25 cellular contexts compared by ENCODE assay signal in the genomic region with DNA sequence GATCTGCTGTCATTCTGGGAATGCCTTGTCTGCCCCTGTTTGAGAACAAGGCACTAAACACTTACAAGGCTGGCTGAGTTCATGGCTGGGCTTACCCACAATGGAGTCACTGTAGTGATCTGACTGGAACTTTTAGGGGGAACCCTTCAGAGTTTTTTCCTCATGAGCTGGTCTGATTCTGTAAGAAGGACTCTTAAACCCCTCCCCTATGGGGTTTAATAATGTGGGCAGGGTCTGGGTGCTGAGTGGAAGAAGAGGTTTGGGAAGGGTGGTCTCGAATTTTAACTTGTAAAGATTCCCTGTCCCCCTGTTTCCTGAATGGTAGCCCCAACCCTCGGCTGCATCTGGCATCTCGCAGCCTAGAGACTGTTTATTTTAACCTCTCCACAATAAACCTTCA. TPM values are rescaled to one million over a fixed set of nuclear protein-coding genes. Genes with fewer than 3 reads are reported as not detected.
A peak's percentile ranks its signal among the peaks of the same experiment; 100 is the strongest.
DNase-seq lines count a peak whose midpoint lies in the region; ATAC-seq and TF ChIP-seq lines count a peak whose summit lies in the region.
"Had no signal": no experiment of that assay in that cellular context is flagged by ENCODE, and none has a peak within 500 bp of the region (broad histone marks: within the 10 kb centered on the region; RNA-seq: fewer than 3 reads in every experiment).

No MANE protein-coding gene starts in this region.

- H3K4me1 ChIP-seq in Caco-2, result peaks cover 9% of the 10 kb centered on the region; the same call in 1 of the 2 replicates

- peak overlapping the region; percentile 48 for H3K4me3 Mint-ChIP-seq in T-helper 2 cell treated with Interferon-gamma antibody and Interleukin-4, amounts not matched to agents 5 μg/mL and 100 μg/mL, for 36 hours
- H3K4me3 Mint-ChIP-seq in Caco-2 (ENCODE audit: unreplicated experiment), result peak overlapping the region; percentile 70
- peak overlapping the region; percentile 70 to 73 for H3K4me3 Mint-ChIP-seq in effector memory CD8-positive, alpha-beta T cell
- peak overlapping the region; percentile 82 for H3K4me3 Mint-ChIP-seq in natural killer cell treated with Interleukin-12 subunit alpha and Interleukin-12 subunit beta and Interleukin-15 and Interleukin-18, amount 100 ng/mL, for 72 hours

- no peaks in the 10 kb centered on the region for H3K9me3 Mint-ChIP-seq in T-helper 2 cell treated with Interferon-gamma antibody and Interleukin-4, amounts not matched to agents 5 μg/mL and 100 μg/mL, for 36 hours
- no peaks in the 10 kb centered on the region for H3K9me3 Mint-ChIP-seq in Caco-2 (ENCODE audit: unreplicated experiment)
- H3K9me3 Mint-ChIP-seq in effector memory CD8-positive, alpha-beta T cell, result no peaks in the 10 kb centered on the region
- no peaks in the 10 kb centered on the region for H3K9me3 Mint-ChIP-seq in natural killer cell treated with Interleukin-12 subunit alpha and Interleukin-12 subunit beta and Interleukin-15 and Interleukin-18, amount 100 ng/mL, for 72 hours
- H3K9me3 Mint-ChIP-seq: stimulated activated naive CD8-positive, alpha-beta T cell treated with anti-CD3 and anti-CD28 coated beads, Interleukin-15, amount 100 ng/mL, for 72 hours had no signal

- H3K27ac Mint-ChIP-seq in T-helper 2 cell treated with Interferon-gamma antibody and Interleukin-4, amounts not matched to agents 5 μg/mL and 100 μg/mL, for 36 hours, result no peak overlapping the region
- no peak overlapping the region for H3K27ac Mint-ChIP-seq in Caco-2 (ENCODE audit: unreplicated experiment)
- no peak overlapping the region for H3K27ac Mint-ChIP-seq in effector memory CD8-positive, alpha-beta T cell
- no peak overlapping the region for H3K27ac Mint-ChIP-seq in natural killer cell treated with Interleukin-12 subunit alpha and Interleukin-12 subunit beta and Interleukin-15 and Interleukin-18, amount 100 ng/mL, for 72 hours
- H3K27ac Mint-ChIP-seq: CD8-positive, alpha-beta memory T cell; stimulated activated naive CD8-positive, alpha-beta T cell treated with anti-CD3 and anti-CD28 coated beads, Interleukin-15, amount 100 ng/mL, for 72 hours had no signal

- peaks cover 2% of the 10 kb centered on the region; the same call in 1 of the 2 replicates for H3K9me3 ChIP-seq in Caco-2
- H3K9me3 ChIP-seq: tibial artery had no signal

- H3K27me3 ChIP-seq in Caco-2 (replicated peaks; ENCODE audit: control insufficient read depth, insufficient read depth, low read length), result peaks cover 5% of the 10 kb centered on the region

- DNase-seq in T-helper 2 cell treated with Interferon-gamma antibody and Interleukin-4, amounts not matched to agents 5 μg/mL and 100 μg/mL, for 36 hours (ENCODE audit: low spot score), result no peak
- DNase-seq in T-helper 2 cell (no peak), Caco-2 (peak in 1 of 2 experiments; percentile 32)
- no peak for DNase-seq in effector memory CD8-positive, alpha-beta T cell
- no peak for DNase-seq in natural killer cell treated with Interleukin-12 subunit alpha and Interleukin-12 subunit beta and Interleukin-15 and Interleukin-18, amount 100 ng/mL, for 72 hours (ENCODE audit: low spot score)
- DNase-seq: 8988T; activated CD4-positive, alpha-beta T cell treated with anti-CD3 and anti-CD28 coated beads for 1 hour; activated effector memory CD4-positive, alpha-beta T cell treated with Interleukin-2 at 50 U/mL for 16 hours; brain microvascular endothelial cell; CD8-positive, alpha-beta memory T cell; DMS79; effector CD8-positive, alpha-beta T cell; foreskin melanocyte; NCI-H146; NCI-H510A treated with DMSO at 0.1 percent for 48 hours; NK-92 treated with Interleukin-12 subunit alpha and Interleukin-12 subunit beta, amount 100 ng/mL, for 24 hours; SHP77 treated with DMSO at 0.1 percent for 48 hours; stimulated activated CD4-positive, alpha-beta T cell treated with anti-CD3 and anti-CD28 coated beads, Interleukin-4, amount 100 ng/mL, for 4 hours; stimulated activated naive CD8-positive, alpha-beta T cell treated with anti-CD3 and anti-CD28 coated beads, Interleukin-15, amount 100 ng/mL, for 72 hours; tibial artery had no signal

- H3K4me1 Mint-ChIP-seq in T-helper 2 cell treated with Interferon-gamma antibody and Interleukin-4, amounts not matched to agents 5 μg/mL and 100 μg/mL, for 36 hours (ENCODE audit: low read depth), result peaks cover 11% of the 10 kb centered on the region
- H3K4me1 Mint-ChIP-seq in Caco-2 (ENCODE audit: low read depth, unreplicated experiment), result peaks cover 17% of the 10 kb centered on the region
- peaks cover 3 to 4% of the 10 kb centered on the region in 2 donors for H3K4me1 Mint-ChIP-seq in effector memory CD8-positive, alpha-beta T cell (ENCODE audit: low read depth in 2 of 2)
- H3K4me1 Mint-ChIP-seq in natural killer cell treated with Interleukin-12 subunit alpha and Interleukin-12 subunit beta and Interleukin-15 and Interleukin-18, amount 100 ng/mL, for 72 hours (ENCODE audit: low read depth in 2 of 2), result peaks cover 6 to 11% of the 10 kb centered on the region in 2 donors

- H3K36me3 Mint-ChIP-seq in T-helper 2 cell treated with Interferon-gamma antibody and Interleukin-4, amounts not matched to agents 5 μg/mL and 100 μg/mL, for 36 hours (ENCODE audit: low read depth), result no peaks in the 10 kb centered on the region
- H3K36me3 Mint-ChIP-seq in Caco-2 (ENCODE audit: insufficient read depth, unreplicated experiment), result no peaks in the 10 kb centered on the region
- no peaks in the 10 kb centered on the region for H3K36me3 Mint-ChIP-seq in effector memory CD8-positive, alpha-beta T cell (ENCODE audit: insufficient read depth)
- H3K36me3 Mint-ChIP-seq in natural killer cell treated with Interleukin-12 subunit alpha and Interleukin-12 subunit beta and Interleukin-15 and Interleukin-18, amount 100 ng/mL, for 72 hours, result peaks cover 5% of the 10 kb centered on the region
- H3K36me3 Mint-ChIP-seq: CD8-positive, alpha-beta memory T cell had no signal

- TF ChIP-seq CTCF in Caco-2 (IDR thresholded peaks at IDR 0.05; ENCODE audit: insufficient read depth in 1 of 2, low read depth in 1 of 2, low read length in 1 of 2, severe bottlenecking in 1 of 2, unreplicated experiment in 1 of 2), result no peak

- BruUV-seq in Caco-2 (replicated peaks; lab: Mats Ljungman, UMichigan), result no TSS peak

- CTCF ChIA-PET in Caco-2 (lab: Charles Lee), result interaction anchor here (0.6 to 1.6 kb wide), 4 partner anchors 15 to 94 kb away, joined by 3 to 11 read pairs (median 5); no protein-coding TSS in a partner anchor

- no peak overlapping the region for H3K4me3 ChIP-seq in Caco-2 (ENCODE audit: low read depth, low read length)
- H3K4me3 ChIP-seq: tibial artery had no signal

- ATAC-seq in effector memory CD8-positive, alpha-beta T cell (replicated peaks), result no peak
- ATAC-seq in natural killer cell treated with Interleukin-12 subunit alpha and Interleukin-12 subunit beta and Interleukin-15 and Interleukin-18, amount 100 ng/mL, for 72 hours, result no peak
- ATAC-seq in GM21381 (IDR thresholded peaks at IDR 0.05; ENCODE audit: unreplicated experiment), result no peak
- no peak for ATAC-seq in HG02642 (IDR thresholded peaks at IDR 0.05; ENCODE audit: poor library complexity, unreplicated experiment)
- ATAC-seq in GM18909 (IDR thresholded peaks at IDR 0.05; ENCODE audit: poor library complexity, unreplicated experiment), result no peak
- ATAC-seq: sciatic nerve had no signal

- POLR2A ChIA-PET in Caco-2 (lab: Charles Lee), result interaction anchor here (0.6 kb wide), 1 partner anchor 1302 kb away, joined by 3 read pairs; no protein-coding TSS in a partner anchor

- H3K27me3 Mint-ChIP-seq in T-helper 2 cell treated with Interferon-gamma antibody and Interleukin-4, amounts not matched to agents 5 μg/mL and 100 μg/mL, for 36 hours (ENCODE audit: low read depth), result peaks cover 55% of the 10 kb centered on the region
- H3K27me3 Mint-ChIP-seq in Caco-2 (ENCODE audit: insufficient read depth, unreplicated experiment), result peaks cover 54% of the 10 kb centered on the region
- H3K27me3 Mint-ChIP-seq in effector memory CD8-positive, alpha-beta T cell, result peaks cover 46 to 77% of the 10 kb centered on the region in 2 donors
- H3K27me3 Mint-ChIP-seq in natural killer cell treated with Interleukin-12 subunit alpha and Interleukin-12 subunit beta and Interleukin-15 and Interleukin-18, amount 100 ng/mL, for 72 hours, result peaks cover 30 to 35% of the 10 kb centered on the region in 2 donors

- no peaks in the 10 kb centered on the region for H3K36me3 ChIP-seq in Caco-2 (ENCODE audit: control insufficient read depth, insufficient read depth, low read length)
- H3K36me3 ChIP-seq: brain microvascular endothelial cell, tibial artery had no signal

- intact Hi-C loops in Caco-2 (cut with micrococcal nuclease; ENCODE audit: unreplicated experiment), result no loop called here

RNA-seq across cellular contexts. Expression of a gene that starts 30.6 kb away (rescaled TPM):
- 46.8 and 48.3 TPM in 2 replicates for total RNA-seq in Caco-2 (2022)
- 10 to 100 TPM; 21.6 to 28.6 TPM for total RNA-seq in natural killer cell treated with Interleukin-12 subunit alpha and Interleukin-12 subunit beta and Interleukin-15 and Interleukin-18, amount 100 ng/mL, for 72 hours

RNA-seq across cellular contexts. Expression of a gene that starts 40.3 kb away (rescaled TPM):
- total RNA-seq in Caco-2 (2022), result 159 and 162 TPM in 2 replicates
- total RNA-seq in natural killer cell treated with Interleukin-12 subunit alpha and Interleukin-12 subunit beta and Interleukin-15 and Interleukin-18, amount 100 ng/mL, for 72 hours, result 10 to 100 TPM; 44.6 to 44.7 TPM

RNA-seq across cellular contexts. Expression of a gene that starts 40.4 kb away (rescaled TPM):
- total RNA-seq in Caco-2 (2022), result 1.4 and 2.3 TPM in 2 replicates
- under 1 TPM; 0.17 to 0.86 TPM for total RNA-seq in natural killer cell treated with Interleukin-12 subunit alpha and Interleukin-12 subunit beta and Interleukin-15 and Interleukin-18, amount 100 ng/mL, for 72 hours
- total RNA-seq: posterior vena cava had no signal

RNA-seq across cellular contexts. Expression of a gene that starts 50.0 kb away (rescaled TPM):
- total RNA-seq in Caco-2 (2022), result 73.6 and 80.8 TPM in 2 replicates
- 10 to 100 TPM; 18.1 to 23.5 TPM for total RNA-seq in natural killer cell treated with Interleukin-12 subunit alpha and Interleukin-12 subunit beta and Interleukin-15 and Interleukin-18, amount 100 ng/mL, for 72 hours

RNA-seq across cellular contexts. Expression of a gene that starts 58.0 kb away (rescaled TPM):
- not detected in 2 replicates for total RNA-seq in Caco-2 (2022)
- 100 to 1,000 TPM; 234 to 437 TPM for total RNA-seq in natural killer cell treated with Interleukin-12 subunit alpha and Interleukin-12 subunit beta and Interleukin-15 and Interleukin-18, amount 100 ng/mL, for 72 hours
